In genomic region chr15:34435658-34436057, GRCh38 we compare ENCODE assay signal across 9 cellular contexts. TPM values are rescaled to one million over a fixed set of nuclear protein-coding genes. Genes with fewer than 3 reads are reported as not detected.
DNase-seq lines count a peak whose midpoint lies in the region; ATAC-seq, FAIRE-seq and TF ChIP-seq lines count a peak whose summit lies in the region.
"Had no signal": no experiment of that assay in that cellular context is flagged by ENCODE, and none has a peak within 500 bp of the region (broad histone marks: within the 10 kb centered on the region; RNA-seq: fewer than 3 reads in every experiment).

No MANE protein-coding gene starts in this region.

- H4K20me1 ChIP-seq in keratinocyte (ENCODE audit: control insufficient read depth, extremely low read depth, insufficient read depth, low read length): no peaks in the 10 kb centered on the region

- ATAC-seq in thoracic aorta (ENCODE audit: insufficient number of reproducible peaks, low FRiP score, low read depth) (no peak), gastroesophageal sphincter (no peak), HG03196 (IDR thresholded peaks at IDR 0.05; ENCODE audit: unreplicated experiment) (no peak)

- H3K9me3 ChIP-seq in keratinocyte (ENCODE audit: control insufficient read depth, low read depth, low read length) (no peaks in the 10 kb centered on the region), thoracic aorta (no peaks in the 10 kb centered on the region), gastroesophageal sphincter (no peaks in the 10 kb centered on the region)
- H3K9me3 ChIP-seq: lower lobe of right lung had no signal

- peaks cover 26% of the 10 kb centered on the region for H3K79me2 ChIP-seq in keratinocyte (ENCODE audit: control insufficient read depth, insufficient read depth, low read length)

- H3K27me3 ChIP-seq in keratinocyte (ENCODE audit: control insufficient read depth, extremely low read depth, insufficient read depth, low read length): no peaks in the 10 kb centered on the region
- H3K27me3 ChIP-seq in thoracic aorta (replicated peaks; ENCODE audit: insufficient read depth): no peaks in the 10 kb centered on the region
- H3K27me3 ChIP-seq in gastroesophageal sphincter: no peaks in the 10 kb centered on the region

- peaks cover 3 to 8% of the 10 kb centered on the region in 2 experiments for H3K36me3 ChIP-seq in keratinocyte (ENCODE audit: control insufficient read depth in 2 of 2, extremely low read depth in 1 of 2, insufficient read depth in 2 of 2, low read length in 2 of 2)
- H3K36me3 ChIP-seq in thoracic aorta: no peaks in the 10 kb centered on the region
- peaks cover 0 to 32% of the 10 kb centered on the region in 2 donors for H3K36me3 ChIP-seq in gastroesophageal sphincter
- H3K36me3 ChIP-seq: lower lobe of right lung had no signal

- peaks cover 27% of the 10 kb centered on the region for H3K27me3 Mint-ChIP-seq in activated naive CD4-positive, alpha-beta T cell treated with anti-CD3 and anti-CD28 coated beads, Interleukin-2, amount 10 ng/mL, durations not matched to agents 7 days and 5 days
- H3K27me3 Mint-ChIP-seq in activated CD4-positive, alpha-beta memory T cell treated with anti-CD3 and anti-CD28 coated beads for 36 hours: no peaks in the 10 kb centered on the region

- peak overlapping the region; percentile 90 for H3K4me2 ChIP-seq in keratinocyte (ENCODE audit: control insufficient read depth, extremely low read depth, insufficient read depth, low read depth, low read length)

- H3K4me1 ChIP-seq in keratinocyte (ENCODE audit: control insufficient read depth, extremely low read depth, insufficient read depth, low read length) (peaks cover 12% of the 10 kb centered on the region), thoracic aorta (ENCODE audit: control insufficient read depth in 1 of 2, low read depth in 2 of 2) (peaks cover 7 to 17% of the 10 kb centered on the region in 2 donors), gastroesophageal sphincter (peaks cover 0 to 27% (median 0%) of the 10 kb centered on the region in 3 donors)

- H3K9ac ChIP-seq in keratinocyte (ENCODE audit: control insufficient read depth, extremely low read depth, insufficient read depth, low read length): no peak overlapping the region

- H3K27ac ChIP-seq in keratinocyte (ENCODE audit: control insufficient read depth, insufficient read depth, low read length): no peak overlapping the region
- H3K27ac ChIP-seq in thoracic aorta: no peak overlapping the region
- H3K27ac ChIP-seq in gastroesophageal sphincter: no peak overlapping the region
- H3K27ac ChIP-seq: lower lobe of right lung had no signal

- POLR2A ChIA-PET in activated CD4-positive, alpha-beta memory T cell treated with anti-CD3 and anti-CD28 coated beads for 36 hours (lab: Charles Lee): no interaction called here

- FAIRE-seq in keratinocyte (lab: Jason Lieb, UNC): no peak

- WGBS in gastroesophageal sphincter (ENCODE audit: low coverage in 1 of 2), 2 donors: no CpG with 5 or more reads among the region's 11 CpGs

- CTCF ChIA-PET in activated naive CD4-positive, alpha-beta T cell treated with anti-CD3 and anti-CD28 coated beads, Interleukin-2, amount 10 ng/mL, durations not matched to agents 7 days and 5 days (lab: Charles Lee): no interaction called here
- CTCF ChIA-PET in activated CD4-positive, alpha-beta memory T cell treated with anti-CD3 and anti-CD28 coated beads for 36 hours (lab: Charles Lee): no interaction called here

- no peak overlapping the region for H3K27ac Mint-ChIP-seq in activated naive CD4-positive, alpha-beta T cell treated with anti-CD3 and anti-CD28 coated beads, Interleukin-2, amount 10 ng/mL, durations not matched to agents 7 days and 5 days
- H3K27ac Mint-ChIP-seq in activated CD4-positive, alpha-beta memory T cell treated with anti-CD3 and anti-CD28 coated beads for 36 hours: no peak overlapping the region

- no peak for DNase-seq in activated naive CD4-positive, alpha-beta T cell treated with anti-CD3 and anti-CD28 coated beads, Interleukin-2, amount 10 ng/mL, durations not matched to agents 7 days and 5 days
- no peak for DNase-seq in activated naive CD4-positive, alpha-beta T cell treated with anti-CD3 and anti-CD28 coated beads, Interleukin-2, amount 50 U/mL, for 16 hours
- no peak for DNase-seq in activated CD4-positive, alpha-beta memory T cell treated with anti-CD3 and anti-CD28 coated beads for 36 hours
- no peak for DNase-seq in keratinocyte (ENCODE audit: low read depth, low spot score)
- DNase-seq in thoracic aorta (ENCODE audit: low spot score): no peak
- no peak for DNase-seq in SK-N-DZ (ENCODE audit: low spot score)
- DNase-seq: lower lobe of right lung had no signal

- no peak overlapping the region for H2AFZ ChIP-seq in keratinocyte (ENCODE audit: control insufficient read depth, low read length)

- no peak for TF ChIP-seq CTCF in keratinocyte (optimal IDR thresholded peaks at IDR 0.05 in 1 of 3, IDR thresholded peaks at IDR 0.05 in 1 of 3, conservative IDR thresholded peaks at IDR 0.05 in 1 of 3; ENCODE audit: extremely low read depth in 1 of 3, insufficient read depth in 2 of 3, low read length in 3 of 3)
- no peak for TF ChIP-seq CTCF in thoracic aorta (IDR thresholded peaks at IDR 0.05)
- TF ChIP-seq CTCF in gastroesophageal sphincter (IDR thresholded peaks at IDR 0.05): no peak

- H3K4me3 ChIP-seq in keratinocyte (ENCODE audit: control insufficient read depth in 2 of 3, extremely low read depth in 1 of 3, insufficient read depth in 2 of 3, low read depth in 1 of 3, low read length in 3 of 3) (peak overlapping the region in 1 of 3 experiments; percentile 47), thoracic aorta (peak overlapping the region; percentile 87), gastroesophageal sphincter (peak overlapping the region in 1 of 2 donors; percentile 81)

- no peaks in the 10 kb centered on the region for H3K9me1 ChIP-seq in keratinocyte (ENCODE audit: control insufficient read depth, extremely low read depth, insufficient read depth, low read length)

- no peak for TF ChIP-seq EP300 in gastroesophageal sphincter (IDR thresholded peaks at IDR 0.05)

- H3K36me3 Mint-ChIP-seq in activated naive CD4-positive, alpha-beta T cell treated with anti-CD3 and anti-CD28 coated beads, Interleukin-2, amount 10 ng/mL, durations not matched to agents 7 days and 5 days: peaks cover 5% of the 10 kb centered on the region
- peaks cover 5% of the 10 kb centered on the region for H3K36me3 Mint-ChIP-seq in activated CD4-positive, alpha-beta memory T cell treated with anti-CD3 and anti-CD28 coated beads for 36 hours

- peaks cover 6% of the 10 kb centered on the region for H3K4me1 Mint-ChIP-seq in activated naive CD4-positive, alpha-beta T cell treated with anti-CD3 and anti-CD28 coated beads, Interleukin-2, amount 10 ng/mL, durations not matched to agents 7 days and 5 days
- peaks cover 4% of the 10 kb centered on the region for H3K4me1 Mint-ChIP-seq in activated CD4-positive, alpha-beta memory T cell treated with anti-CD3 and anti-CD28 coated beads for 36 hours (ENCODE audit: low read depth)

- intact Hi-C loops in activated CD4-positive, alpha-beta memory T cell treated with anti-CD3 and anti-CD28 coated beads for 36 hours (cut with micrococcal nuclease): loop anchor here (5.0 to 10.0 kb wide), 2 partner anchors 93 to 191 kb away; partner anchors contain the start of genes NOP10 and NUTM1

- dilution Hi-C loops in keratinocyte (cut with MboI; ENCODE audit: extremely low pct_ligation_motif_present, low sequenced_read_pairs): no loop called here

- H3K4me3 Mint-ChIP-seq in activated naive CD4-positive, alpha-beta T cell treated with anti-CD3 and anti-CD28 coated beads, Interleukin-2, amount 10 ng/mL, durations not matched to agents 7 days and 5 days: peak overlapping the region; percentile 70
- peak overlapping the region; percentile 68 for H3K4me3 Mint-ChIP-seq in activated CD4-positive, alpha-beta memory T cell treated with anti-CD3 and anti-CD28 coated beads for 36 hours

- TF ChIP-seq POLR2A in gastroesophageal sphincter (IDR thresholded peaks at IDR 0.05): no peak

- no peaks in the 10 kb centered on the region for H3K9me3 Mint-ChIP-seq in activated naive CD4-positive, alpha-beta T cell treated with anti-CD3 and anti-CD28 coated beads, Interleukin-2, amount 10 ng/mL, durations not matched to agents 7 days and 5 days
- H3K9me3 Mint-ChIP-seq in activated CD4-positive, alpha-beta memory T cell treated with anti-CD3 and anti-CD28 coated beads for 36 hours: no peaks in the 10 kb centered on the region

RNA-seq across cellular contexts. Expression of gene GOLGA8A, which starts 1.9 kb away (rescaled TPM):
- 10 to 100 TPM; 65.3 to 72.9 TPM for total RNA-seq in activated CD4-positive, alpha-beta memory T cell treated with anti-CD3 and anti-CD28 coated beads for 36 hours
- 27.2 to 54.9 TPM (median 42.0 TPM) in 3 replicates for polyA plus RNA-seq in keratinocyte
- 86.5 TPM for polyA plus RNA-seq in keratinocyte (2011; ENCODE audit: low read depth)
- polyA plus RNA-seq in keratinocyte (2011; cell fraction: cytosol; rRNA removed): 1.3 and 2.8 TPM in 2 replicates
- 350 and 354 TPM in 2 replicates for polyA plus RNA-seq in keratinocyte (2011; cell fraction: nucleus; rRNA removed)
- polyA plus RNA-seq in keratinocyte (2012; ENCODE audit: low replicate concordance): 14.6 and 31.7 TPM in 2 replicates
- polyA minus RNA-seq in keratinocyte: 4.1 to 19.3 TPM (median 7.1 TPM) in 3 replicates
- 5.2 TPM for polyA minus RNA-seq in keratinocyte (2011; cell fraction: cytosol; rRNA and poly(A)+ RNA removed)
- 14.5 and 37.4 TPM in 2 replicates for polyA minus RNA-seq in keratinocyte (2011; cell fraction: nucleus; rRNA and poly(A)+ RNA removed)
- 100 to 1,000 TPM in 1 of 2 donors, 10 to 100 TPM in 1; 48.6 to 104 TPM for total RNA-seq in thoracic aorta
- 10 to 100 TPM in 3 of 4 donors, 1 to 10 TPM in 1; 6.0 to 66.5 (median 27.1) TPM for total RNA-seq in gastroesophageal sphincter
- 32.7 and 46.6 TPM in 2 replicates for polyA plus RNA-seq in SK-N-DZ (2014; cell fraction: cytosol; rRNA removed)
- polyA plus RNA-seq in SK-N-DZ (2014; cell fraction: nucleus; rRNA removed): 468 and 593 TPM in 2 replicates
